1 cellular context compared by ENCODE assay signal in genomic region chr14:76227450-76228050, GRCh38.
TF ChIP-seq lines count a peak whose summit lies in the region.

No MANE protein-coding gene starts in this region.

TF ChIP-seq in K562, 482 proteins besides CTCF, POLR2A, EP300 and RAD21 (continued from another document):
- TF ChIP-seq ZNF318 (IDR thresholded peaks at IDR 0.05; ENCODE audit: borderline replicate concordance in 1 of 2, low read depth in 1 of 2): no peak
